ENCODE assay signal across 8 cellular contexts in the genomic region with DNA sequence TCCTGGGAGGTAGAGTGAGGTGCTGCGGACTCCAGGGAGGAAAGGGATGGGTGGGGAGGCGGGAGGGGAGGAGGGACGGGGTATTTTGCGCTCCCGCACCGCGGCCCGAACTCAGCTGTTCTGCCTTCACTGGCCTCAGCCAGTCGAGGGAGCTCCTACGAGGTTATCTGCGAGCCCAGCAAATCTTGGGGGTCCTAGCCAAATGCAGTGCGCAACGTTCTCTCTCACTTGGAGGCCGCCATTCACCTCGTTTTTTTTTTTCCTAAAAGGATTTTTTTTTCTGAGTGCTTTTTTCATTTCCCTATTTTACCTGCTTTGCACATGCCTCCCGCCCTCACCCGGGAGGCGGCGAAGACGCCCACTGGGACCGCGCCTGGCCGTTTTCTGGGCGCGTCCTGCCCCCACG. TPM values are rescaled to one million over a fixed set of nuclear protein-coding genes. Genes with fewer than 3 reads are reported as not detected.
DNase-seq lines count a peak whose midpoint lies in the region; TF ChIP-seq lines count a peak whose summit lies in the region.

No MANE protein-coding gene starts in this region.

- H3K27me3 ChIP-seq in NT2/D1 (ENCODE audit: insufficient read depth, insufficient read length) (peaks cover 66% of the 10 kb centered on the region), ectodermal cell (ENCODE audit: control insufficient read depth, insufficient read depth, low read length, poor library complexity, severe bottlenecking) (peaks cover 62% of the 10 kb centered on the region)

- peaks cover 11% of the 10 kb centered on the region for H3K36me3 ChIP-seq in NT2/D1 (ENCODE audit: insufficient read depth, insufficient read length, low read length)
- H3K36me3 ChIP-seq in ectodermal cell (ENCODE audit: control insufficient read depth, insufficient read depth, low read length), result peaks cover under 1% of the 10 kb centered on the region

- no peaks in the 10 kb centered on the region for H3K9me3 Mint-ChIP-seq in neural crest cell

- H3K4me3 Mint-ChIP-seq in neural crest cell, result peak overlapping the region; percentile 91

- peaks cover 7% of the 10 kb centered on the region for H3K36me3 Mint-ChIP-seq in neural crest cell (ENCODE audit: low read depth)

- H3K27ac ChIP-seq in ectodermal cell (ENCODE audit: insufficient read depth, low read depth, low read length, poor library complexity, severe bottlenecking), result no peak overlapping the region
- no peak overlapping the region for H3K27ac ChIP-seq in substantia nigra (ENCODE audit: low read depth, low read length, poor library complexity, severe bottlenecking)

- DNase-seq in GM10248 (ENCODE audit: extremely low spot score) (peak; percentile 35), NT2/D1 (ENCODE audit: low read depth, low spot score) (no peak), neural crest cell (ENCODE audit: low read depth, low spot score) (no peak), substantia nigra (lab: John Stamatoyannopoulos, UW) (no peak), NCI-H2081 (lab: John Stamatoyannopoulos, UW) (no peak), NCI-H82 treated with DMSO at 0.1 percent for 48 hours (lab: John Stamatoyannopoulos, UW; ENCODE audit: unreplicated experiment) (no peak), NCI-H2081 treated with DMSO at 0.1 percent for 48 hours (lab: John Stamatoyannopoulos, UW) (no peak)

- H3K4me3 ChIP-seq in NT2/D1 (ENCODE audit: insufficient read length, low read depth), result peak overlapping the region; percentile 67
- peak overlapping the region; percentile 88 for H3K4me3 ChIP-seq in ectodermal cell (ENCODE audit: insufficient read depth, low read depth, low read length)

- peak overlapping the region; percentile 95 for H3K9ac ChIP-seq in NT2/D1 (ENCODE audit: insufficient read length, low read depth)

- peaks cover 4% of the 10 kb centered on the region for H3K4me1 ChIP-seq in NT2/D1 (ENCODE audit: insufficient read depth, insufficient read length)
- H3K4me1 ChIP-seq in ectodermal cell (ENCODE audit: control insufficient read depth, insufficient read depth, low read length), result peaks cover 15% of the 10 kb centered on the region

- POLR2A ChIA-PET in GM10248 (lab: Yijun Ruan, JAX), result interaction anchor here (1.1 to 1.7 kb wide), 4 partner anchors 20 to 76 kb away, joined by 3 to 8 read pairs (median 4); no protein-coding TSS in a partner anchor

- H3K27ac Mint-ChIP-seq in neural crest cell (ENCODE audit: unreplicated experiment), result no peak overlapping the region

- TF ChIP-seq CTCF in GM10248 (IDR thresholded peaks at IDR 0.05; ENCODE audit: control extremely low read depth, extremely low read depth, low read depth, missing control alignments) (no peak), neural crest cell (conservative IDR thresholded peaks at IDR 0.05) (no peak)

- CTCF ChIA-PET in GM10248 (lab: Yijun Ruan, JAX), result interaction anchor here (1.1 to 1.9 kb wide), 4 partner anchors 68 to 308 kb away, joined by 3 to 7 read pairs (median 4); no protein-coding TSS in a partner anchor

- peaks cover 36% of the 10 kb centered on the region for H3K4me1 Mint-ChIP-seq in neural crest cell

- H3K9me3 ChIP-seq in NT2/D1 (ENCODE audit: insufficient read depth, low read length) (no peaks in the 10 kb centered on the region), ectodermal cell (ENCODE audit: control insufficient read depth, low read length) (no peaks in the 10 kb centered on the region)

- H3K27me3 Mint-ChIP-seq in neural crest cell (ENCODE audit: low read depth), result peaks cover 65% of the 10 kb centered on the region

- 1 to 2% methylated on average over 26 of the region's 26 CpGs for WGBS in ectodermal cell, 2 experiments

RNA-seq across cellular contexts. Expression of gene BCL2L11, which starts 0.9 kb away (rescaled TPM):
- 31.8 TPM for polyA plus RNA-seq in ectodermal cell (2013, experiment 1 of 4)
- 35.4 TPM for polyA plus RNA-seq in ectodermal cell (2013, experiment 2 of 4)
- 32.5 TPM for polyA plus RNA-seq in ectodermal cell (2013, experiment 3 of 4)
- 32.3 TPM for polyA plus RNA-seq in ectodermal cell (2013, experiment 4 of 4)
- 16.4 and 21.9 TPM in 2 replicates for total RNA-seq in neural crest cell
